In genomic region chr19:45370410-45371204, GRCh38 we compare ENCODE assay signal across 1 cellular context.
TF ChIP-seq lines count a peak whose summit lies in the region.

ERCC2 (minus strand) TSS chr19:45370573; CDS start chr19:45370540, 33 bp downstream.

TF ChIP-seq in HepG2, 621 proteins besides CTCF, POLR2A, EP300 and RAD21 (continued from another document):
- TF ChIP-seq PITX1 (CRISPR knock-in tag; IDR thresholded peaks at IDR 0.05) (0 out of 2 replicates have a peak, but pooled peaks have one; percentile 26), HNRNPLL (IDR thresholded peaks at IDR 0.05; ENCODE audit: low read depth, low read length, poor library complexity, severe bottlenecking) (no peak), ZMYM2 (CRISPR knock-in tag; IDR thresholded peaks at IDR 0.05) (peak; percentile 77; the same call in 1 of the 2 replicates), GZF1 (CRISPR knock-in tag; IDR thresholded peaks at IDR 0.05) (no peak), PRDM15 (CRISPR knock-in tag; IDR thresholded peaks at IDR 0.05) (0 out of 2 replicates have a peak, but pooled peaks have one; percentile 37), PATZ1 (CRISPR knock-in tag; IDR thresholded peaks at IDR 0.05) (0 out of 2 replicates have a peak, but pooled peaks have one; percentile 1), TEF (CRISPR knock-in tag; IDR thresholded peaks at IDR 0.05) (no peak), GATAD2A (CRISPR knock-in tag; IDR thresholded peaks at IDR 0.05) (0 out of 2 replicates have a peak, but pooled peaks have one; percentile 40), PHF21A (CRISPR knock-in tag; IDR thresholded peaks at IDR 0.05) (peak; percentile 60; the same call in 1 of the 2 replicates), ZNF713 (CRISPR knock-in tag; IDR thresholded peaks at IDR 0.05) (no peak), YEATS2 (CRISPR knock-in tag; IDR thresholded peaks at IDR 0.05; ENCODE audit: borderline replicate concordance) (peak; percentile 13; the same call in 1 of the 2 replicates), ZFP36 (IDR thresholded peaks at IDR 0.05; ENCODE audit: borderline replicate concordance, low read depth, low read length, partially characterized antibody) (no peak), ZNF251 (CRISPR knock-in tag; IDR thresholded peaks at IDR 0.05) (no peak), E2F2 (CRISPR knock-in tag; IDR thresholded peaks at IDR 0.05; ENCODE audit: borderline replicate concordance) (no peak)
- TF ChIP-seq, protein P1, sequence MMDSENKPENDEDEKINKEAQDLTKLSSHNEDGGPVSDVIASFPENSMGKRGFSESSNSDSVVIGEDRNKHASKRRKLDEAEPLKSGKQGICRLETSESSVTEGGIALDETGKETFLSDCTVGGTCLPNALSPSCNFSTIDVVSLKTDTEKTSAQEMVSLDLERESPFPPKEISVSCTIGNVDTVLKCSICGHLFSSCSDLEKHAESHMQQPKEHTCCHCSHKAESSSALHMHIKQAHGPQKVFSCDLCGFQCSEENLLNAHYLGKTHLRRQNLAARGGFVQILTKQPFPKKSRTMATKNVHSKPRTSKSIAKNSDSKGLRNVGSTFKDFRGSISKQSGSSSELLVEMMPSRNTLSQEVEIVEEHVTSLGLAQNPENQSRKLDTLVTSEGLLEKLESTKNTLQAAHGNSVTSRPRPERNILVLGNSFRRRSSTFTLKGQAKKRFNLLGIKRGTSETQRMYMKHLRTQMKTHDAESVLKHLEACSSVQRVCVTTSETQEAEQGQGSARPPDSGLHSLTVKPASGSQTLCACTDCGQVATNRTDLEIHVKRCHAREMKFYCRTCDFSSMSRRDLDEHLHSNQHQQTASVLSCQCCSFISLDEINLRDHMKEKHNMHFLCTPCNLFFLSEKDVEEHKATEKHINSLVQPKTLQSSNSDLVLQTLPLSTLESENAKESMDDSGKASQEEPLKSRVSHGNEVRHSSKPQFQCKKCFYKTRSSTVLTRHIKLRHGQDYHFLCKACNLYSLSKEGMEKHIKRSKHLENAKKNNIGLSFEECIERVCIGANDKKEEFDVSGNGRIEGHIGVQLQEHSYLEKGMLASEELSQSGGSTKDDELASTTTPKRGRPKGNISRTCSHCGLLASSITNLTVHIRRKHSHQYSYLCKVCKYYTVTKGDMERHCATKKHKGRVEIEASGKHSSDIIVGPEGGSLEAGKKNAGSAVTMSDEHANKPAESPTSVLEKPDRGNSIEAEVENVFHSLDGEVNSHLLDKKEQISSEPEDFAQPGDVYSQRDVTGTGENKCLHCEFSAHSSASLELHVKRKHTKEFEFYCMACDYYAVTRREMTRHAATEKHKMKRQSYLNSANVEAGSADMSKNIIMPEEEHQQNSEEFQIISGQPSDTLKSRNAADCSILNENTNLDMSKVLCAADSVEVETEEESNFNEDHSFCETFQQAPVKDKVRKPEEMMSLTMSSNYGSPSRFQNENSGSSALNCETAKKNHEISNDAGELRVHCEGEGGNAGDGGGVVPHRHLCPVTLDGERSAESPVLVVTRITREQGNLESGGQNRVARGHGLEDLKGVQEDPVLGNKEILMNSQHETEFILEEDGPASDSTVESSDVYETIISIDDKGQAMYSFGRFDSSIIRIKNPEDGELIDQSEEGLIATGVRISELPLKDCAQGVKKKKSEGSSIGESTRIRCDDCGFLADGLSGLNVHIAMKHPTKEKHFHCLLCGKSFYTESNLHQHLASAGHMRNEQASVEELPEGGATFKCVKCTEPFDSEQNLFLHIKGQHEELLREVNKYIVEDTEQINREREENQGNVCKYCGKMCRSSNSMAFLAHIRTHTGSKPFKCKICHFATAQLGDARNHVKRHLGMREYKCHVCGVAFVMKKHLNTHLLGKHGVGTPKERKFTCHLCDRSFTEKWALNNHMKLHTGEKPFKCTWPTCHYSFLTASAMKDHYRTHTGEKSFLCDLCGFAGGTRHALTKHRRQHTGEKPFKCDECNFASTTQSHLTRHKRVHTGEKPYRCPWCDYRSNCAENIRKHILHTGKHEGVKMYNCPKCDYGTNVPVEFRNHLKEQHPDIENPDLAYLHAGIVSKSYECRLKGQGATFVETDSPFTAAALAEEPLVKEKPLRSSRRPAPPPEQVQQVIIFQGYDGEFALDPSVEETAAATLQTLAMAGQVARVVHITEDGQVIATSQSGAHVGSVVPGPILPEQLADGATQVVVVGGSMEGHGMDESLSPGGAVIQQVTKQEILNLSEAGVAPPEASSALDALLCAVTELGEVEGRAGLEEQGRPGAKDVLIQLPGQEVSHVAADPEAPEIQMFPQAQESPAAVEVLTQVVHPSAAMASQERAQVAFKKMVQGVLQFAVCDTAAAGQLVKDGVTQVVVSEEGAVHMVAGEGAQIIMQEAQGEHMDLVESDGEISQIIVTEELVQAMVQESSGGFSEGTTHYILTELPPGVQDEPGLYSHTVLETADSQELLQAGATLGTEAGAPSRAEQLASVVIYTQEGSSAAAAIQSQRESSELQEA (CRISPR knock-in tag; IDR thresholded peaks at IDR 0.05; ENCODE audit: not compliant biosample characterization): no peak
